In the genomic region with DNA sequence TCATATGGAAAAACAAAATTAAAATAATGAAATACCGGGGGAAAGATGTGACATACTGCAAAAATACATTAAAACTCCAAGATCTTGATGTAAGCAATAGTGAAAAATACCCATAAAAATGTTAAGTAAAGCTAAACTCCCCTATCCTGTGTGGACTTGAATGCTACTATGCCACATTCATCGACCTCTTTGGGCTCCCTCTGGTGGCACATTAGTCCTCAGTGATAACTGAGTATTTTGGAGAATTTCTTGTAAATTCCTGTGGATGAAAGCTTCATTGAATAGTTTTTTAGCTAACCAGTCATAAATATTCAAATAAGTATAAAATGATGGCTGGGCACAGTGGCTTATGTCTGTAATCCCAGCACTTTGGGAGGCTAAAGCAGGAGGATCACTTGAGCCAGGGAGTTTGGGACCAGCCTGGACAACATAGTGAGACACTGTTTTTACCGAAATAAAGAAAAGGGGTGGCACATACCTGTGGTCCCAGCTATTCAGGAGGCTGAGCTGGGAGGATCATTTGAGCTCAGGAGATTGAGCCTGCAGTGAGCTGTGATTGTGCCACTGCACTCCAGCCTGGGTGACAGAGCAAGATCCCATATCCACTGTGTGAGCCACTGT, we compare ENCODE assay signal across 8 cellular contexts. TPM values are rescaled to one million over a fixed set of nuclear protein-coding genes. Genes with fewer than 3 reads are reported as not detected.
DNase-seq lines count a peak whose midpoint lies in the region; ATAC-seq and TF ChIP-seq lines count a peak whose summit lies in the region.

No MANE protein-coding gene starts in this region.

- BruUV-seq in MCF 10A (replicated peaks; lab: Mats Ljungman, UMichigan), result no TSS peak

- peak; percentile 51 for TF ChIP-seq CTCF in MCF 10A (IDR thresholded peaks at IDR 0.05; ENCODE audit: unreplicated experiment)

- H3K9me3 Mint-ChIP-seq in MCF 10A (ENCODE audit: unreplicated experiment), result no peaks in the 10 kb centered on the region
- H3K9me3 Mint-ChIP-seq in stimulated activated naive B cell treated with anti-CD40 and anti-IgM and Interleukin-4, amounts not matched to agents 10 μg/mL and 1 μg/mL and 100 μg/mL, for 72 hours, result peaks cover 0 to 1% of the 10 kb centered on the region in 2 donors

- H3K36me3 Mint-ChIP-seq in T-helper 17 cell (ENCODE audit: low read depth), result no peaks in the 10 kb centered on the region
- no peaks in the 10 kb centered on the region for H3K36me3 Mint-ChIP-seq in MCF 10A (ENCODE audit: insufficient read depth, unreplicated experiment)
- H3K36me3 Mint-ChIP-seq in stimulated activated naive B cell treated with anti-CD40 and anti-IgM and Interleukin-4, amounts not matched to agents 10 μg/mL and 1 μg/mL and 100 μg/mL, for 72 hours, result no peaks in the 10 kb centered on the region

- H3K9me3 ChIP-seq in T-helper 17 cell (ENCODE audit: control insufficient read depth, low read length, poor library complexity, severe bottlenecking), result no peaks in the 10 kb centered on the region

- ATAC-seq in T-helper 17 cell, result peak; percentile 87
- ATAC-seq in left colon, result peak; percentile 79
- peak; percentile 83 to 84 for ATAC-seq in stimulated activated naive B cell treated with anti-CD40 and anti-IgM and Interleukin-4, amounts not matched to agents 10 μg/mL and 1 μg/mL and 100 μg/mL, for 72 hours (replicated peaks)
- no peak for ATAC-seq in GM21390 (IDR thresholded peaks at IDR 0.05; ENCODE audit: unreplicated experiment)

- intact Hi-C loops in MCF 10A (cut with micrococcal nuclease) (loop anchor here (1.0 to 5.0 kb wide), 4 partner anchors 43 to 228 kb away; partner anchors contain the start of genes PPP2R5E, SGPP1 and WDR89), left colon (cut with DNase I, micrococcal nuclease) (no loop called here)

- H3K4me3 Mint-ChIP-seq in T-helper 17 cell, result no peak overlapping the region
- no peak overlapping the region for H3K4me3 Mint-ChIP-seq in MCF 10A (ENCODE audit: unreplicated experiment)
- H3K4me3 Mint-ChIP-seq in stimulated activated naive B cell treated with anti-CD40 and anti-IgM and Interleukin-4, amounts not matched to agents 10 μg/mL and 1 μg/mL and 100 μg/mL, for 72 hours, result no peak overlapping the region

- H3K4me1 Mint-ChIP-seq in T-helper 17 cell (peaks cover 3% of the 10 kb centered on the region), MCF 10A (ENCODE audit: insufficient read depth, unreplicated experiment) (no peaks in the 10 kb centered on the region)
- peaks cover 9 to 10% of the 10 kb centered on the region in 2 donors for H3K4me1 Mint-ChIP-seq in stimulated activated naive B cell treated with anti-CD40 and anti-IgM and Interleukin-4, amounts not matched to agents 10 μg/mL and 1 μg/mL and 100 μg/mL, for 72 hours

- H3K27ac Mint-ChIP-seq in T-helper 17 cell (no peak overlapping the region), MCF 10A (ENCODE audit: low read depth, unreplicated experiment) (no peak overlapping the region)
- no peak overlapping the region for H3K27ac Mint-ChIP-seq in stimulated activated naive B cell treated with anti-CD40 and anti-IgM and Interleukin-4, amounts not matched to agents 10 μg/mL and 1 μg/mL and 100 μg/mL, for 72 hours

- CTCF ChIA-PET in MCF 10A (lab: Yijun Ruan, JAX), result interaction anchor here (0.6 to 4.9 kb wide), 37 partner anchors 9 to 1591 kb away, joined by 3 to 60 read pairs (median 5); partner anchors contain the start of gene SGPP1

- DNase-seq in activated gamma-delta T cell treated with Interleukin-2 at 50 U/mL for 16 hours (peak; percentile 53), activated gamma-delta T cell (lab: John Stamatoyannopoulos, UW) (no peak), HS-27A (ENCODE audit: low read depth) (peak; percentile 15), T-helper 17 cell (peak in 2 of 3 donors; percentile 17 to 38), MCF 10A (ENCODE audit: unreplicated experiment) (peak; percentile 65), left colon (peak in 1 of 2 donors; percentile 65)
- no peak for DNase-seq in stimulated activated naive B cell treated with anti-CD40 and anti-IgM and Interleukin-4, amounts not matched to agents 10 μg/mL and 1 μg/mL and 100 μg/mL, for 72 hours

- POLR2A ChIA-PET in MCF 10A (lab: Yijun Ruan, JAX), result interaction anchor here (0.6 to 2.3 kb wide), 7 partner anchors 42 to 383 kb away, joined by 3 to 20 read pairs (median 4); partner anchors contain the start of genes PPP2R5E, SGPP1 and WDR89

- H3K27me3 Mint-ChIP-seq in T-helper 17 cell (no peaks in the 10 kb centered on the region), MCF 10A (ENCODE audit: insufficient read depth, unreplicated experiment) (no peaks in the 10 kb centered on the region)
- peaks cover 5 to 6% of the 10 kb centered on the region in 2 donors for H3K27me3 Mint-ChIP-seq in stimulated activated naive B cell treated with anti-CD40 and anti-IgM and Interleukin-4, amounts not matched to agents 10 μg/mL and 1 μg/mL and 100 μg/mL, for 72 hours

RNA-seq across cellular contexts. Expression of gene SGPP1, which starts 42.4 kb away (rescaled TPM):
- total RNA-seq in T-helper 17 cell (10 to 100 TPM; 13.6 to 14.2 TPM), MCF 10A (2022) (20.8 and 22.7 TPM in 2 replicates), left colon (10 to 100 TPM; 16.5 to 23.8 TPM)

Comparison
In these comparisons a context has a peak if more than half of its experiments do, and no peak if none do; other contexts are left out.
1. DNase-seq: peak in activated gamma-delta T cell treated with Interleukin-2 at 50 U/mL for 16 hours (single experiment), HS-27A (single experiment), T-helper 17 cell (2 of 3) and MCF 10A (single experiment); none in activated gamma-delta T cell (single experiment) and stimulated activated naive B cell treated with anti-CD40 and anti-IgM and Interleukin-4, amounts not matched to agents 10 μg/mL and 1 μg/mL and 100 μg/mL, for 72 hours (single experiment).